ENCODE assay signal across 29 cellular contexts in genomic region chr1:14421977-14422609, GRCh38.
DNase-seq lines count a peak whose midpoint lies in the region; ATAC-seq and TF ChIP-seq lines count a peak whose summit lies in the region.
"Had no signal": no experiment of that assay in that cellular context is flagged by ENCODE, and none has a peak within 500 bp of the region (broad histone marks: within the 10 kb centered on the region; RNA-seq: fewer than 3 reads in every experiment).

No MANE protein-coding gene starts in this region.

- no peaks in the 10 kb centered on the region for H3K27me3 Mint-ChIP-seq in CD8-positive, alpha-beta memory T cell
- H3K27me3 Mint-ChIP-seq in endodermal cell (ENCODE audit: insufficient read depth), result peaks cover 3% of the 10 kb centered on the region
- H3K27me3 Mint-ChIP-seq in CD4-positive, alpha-beta T cell, result peaks cover 14% of the 10 kb centered on the region
- H3K27me3 Mint-ChIP-seq: activated naive CD4-positive, alpha-beta T cell treated with anti-CD3 and anti-CD28 coated beads, Interleukin-2, amount 10 ng/mL, durations not matched to agents 7 days and 5 days; dendritic cell treated with granulocyte-macrophage colony-stimulating factor and Interleukin-4, amounts not matched to agents 40 ng/mL and 50 ng/mL, for 4 days; progenitor cell of endocrine pancreas; type B pancreatic cell had no signal

- ATAC-seq in CD4-positive, alpha-beta T cell (ENCODE audit: poor library complexity), result no peak
- ATAC-seq: activated CD8-positive, alpha-beta T cell treated with anti-CD3 and anti-CD28 coated beads, Interleukin-2, amount 10 ng/mL, durations not matched to agents 7 days and 5 days; activated T-helper 17 cell treated with anti-CD3 and anti-CD28 coated beads, Interleukin-2, amount 50 U/mL, for 72 hours; foreskin keratinocyte; naive thymus-derived CD4-positive, alpha-beta T cell; stimulated activated effector memory CD8-positive, alpha-beta T cell treated with anti-CD3 and anti-CD28 coated beads, Interleukin-12 subunit alpha, Interleukin-12 subunit beta, amount 100 ng/mL, for 72 hours had no signal

- no peaks in the 10 kb centered on the region for H3K27me3 ChIP-seq in CD8-positive, alpha-beta memory T cell (ENCODE audit: insufficient read depth, low read length, poor library complexity, severe bottlenecking)
- no peaks in the 10 kb centered on the region for H3K27me3 ChIP-seq in endodermal cell (ENCODE audit: control insufficient read depth, insufficient read depth, low read length, poor library complexity, severe bottlenecking)
- no peaks in the 10 kb centered on the region for H3K27me3 ChIP-seq in HAP-1 (ENCODE audit: low read depth)
- no peaks in the 10 kb centered on the region for H3K27me3 ChIP-seq in CD4-positive, alpha-beta T cell (ENCODE audit: control insufficient read depth, insufficient read depth, low read length)
- no peaks in the 10 kb centered on the region for H3K27me3 ChIP-seq in dorsolateral prefrontal cortex
- H3K27me3 ChIP-seq: adrenal gland; BLaER1 treated with 17β-estradiol and CSF1 and Interleukin-3, amounts not matched to agents 10 nM and 100 nM; esophagus squamous epithelium; foreskin keratinocyte had no signal

- no peaks in the 10 kb centered on the region for H3K36me3 ChIP-seq in CD8-positive, alpha-beta memory T cell (ENCODE audit: insufficient read depth, low read length)
- H3K36me3 ChIP-seq in endodermal cell (ENCODE audit: control insufficient read depth, insufficient read depth, low read length) (no peaks in the 10 kb centered on the region), HAP-1 (replicated peaks) (no peaks in the 10 kb centered on the region)
- H3K36me3 ChIP-seq: adrenal gland; BLaER1 treated with 17β-estradiol and CSF1 and Interleukin-3, amounts not matched to agents 10 nM and 100 nM; esophagus squamous epithelium had no signal

- no peaks in the 10 kb centered on the region for H3K9me3 ChIP-seq in CD8-positive, alpha-beta memory T cell (ENCODE audit: low read length)
- H3K9me3 ChIP-seq in endodermal cell (ENCODE audit: control insufficient read depth, low read length) (no peaks in the 10 kb centered on the region), HAP-1 (no peaks in the 10 kb centered on the region)
- no peaks in the 10 kb centered on the region for H3K9me3 ChIP-seq in CD4-positive, alpha-beta T cell (ENCODE audit: control insufficient read depth, low read length)
- H3K9me3 ChIP-seq: adrenal gland, esophagus squamous epithelium, SK-N-SH had no signal

- H3K27ac Mint-ChIP-seq in CD8-positive, alpha-beta memory T cell, result no peak overlapping the region
- no peak overlapping the region for H3K27ac Mint-ChIP-seq in endodermal cell
- no peak overlapping the region for H3K27ac Mint-ChIP-seq in CD4-positive, alpha-beta T cell
- H3K27ac Mint-ChIP-seq: activated CD8-positive, alpha-beta T cell treated with anti-CD3 and anti-CD28 coated beads, Interleukin-2, amount 10 ng/mL, durations not matched to agents 7 days and 5 days; activated naive CD4-positive, alpha-beta T cell treated with anti-CD3 and anti-CD28 coated beads, Interleukin-2, amount 10 ng/mL, durations not matched to agents 7 days and 5 days; activated T-helper 17 cell treated with anti-CD3 and anti-CD28 coated beads, Interleukin-2, amount 50 U/mL, for 72 hours; dendritic cell treated with granulocyte-macrophage colony-stimulating factor and Interleukin-4, amounts not matched to agents 40 ng/mL and 50 ng/mL, for 4 days; naive thymus-derived CD4-positive, alpha-beta T cell; progenitor cell of endocrine pancreas; stimulated activated effector memory CD8-positive, alpha-beta T cell treated with anti-CD3 and anti-CD28 coated beads, Interleukin-12 subunit alpha, Interleukin-12 subunit beta, amount 100 ng/mL, for 72 hours; T-helper 1 cell treated with Interleukin-12 subunit alpha and Interleukin-12 subunit beta and Interleukin-4 antibody, amounts not matched to agents 30 μg/mL and 1 μg/mL, for 36 hours; type B pancreatic cell had no signal

- no peaks in the 10 kb centered on the region for H3K4me1 ChIP-seq in CD8-positive, alpha-beta memory T cell (ENCODE audit: insufficient read depth, low read length)
- H3K4me1 ChIP-seq in endodermal cell (ENCODE audit: control insufficient read depth, insufficient read depth, low read length) (no peaks in the 10 kb centered on the region), HAP-1 (no peaks in the 10 kb centered on the region)
- H3K4me1 ChIP-seq: adrenal gland, esophagus squamous epithelium, foreskin keratinocyte had no signal

- in situ Hi-C loops in HAP-1 (cut with MboI; ENCODE audit: low sequenced_read_pairs), result no loop called here

- CTCF ChIA-PET in CD8-positive, alpha-beta memory T cell (lab: Charles Lee), result no interaction called here
- CTCF ChIA-PET in CD4-positive, alpha-beta T cell (lab: Charles Lee), result no interaction called here

- TF ChIP-seq CTCF in endodermal cell (conservative IDR thresholded peaks at IDR 0.05) (no peak), dorsolateral prefrontal cortex (IDR thresholded peaks at IDR 0.05 in 54 of 56, conservative IDR thresholded peaks at IDR 0.05 in 2 of 56; ENCODE audit: low read depth in 1 of 56, partially characterized antibody in 56 of 56) (no peak)
- TF ChIP-seq CTCF in CD4-positive, alpha-beta T cell (IDR thresholded peaks at IDR 0.05), result no peak

- POLR2A ChIA-PET in CD8-positive, alpha-beta memory T cell (lab: Charles Lee), result no interaction called here
- POLR2A ChIA-PET in CD4-positive, alpha-beta T cell (lab: Charles Lee), result no interaction called here

- 91 to 94% methylated on average over 3 to 9 of the region's 9 CpGs for WGBS in endodermal cell (ENCODE audit: insufficient coverage in 1 of 2, insufficient read length in 1 of 2), 2 experiments

- intact Hi-C loops in CD4-positive, alpha-beta T cell (cut with DNase I, micrococcal nuclease), result no loop called here
- intact Hi-C loops in dorsolateral prefrontal cortex (cut with DNase I), result no loop called here

- no peaks in the 10 kb centered on the region for H3K36me3 Mint-ChIP-seq in CD8-positive, alpha-beta memory T cell
- H3K36me3 Mint-ChIP-seq in endodermal cell (ENCODE audit: low read depth), result no peaks in the 10 kb centered on the region
- no peaks in the 10 kb centered on the region for H3K36me3 Mint-ChIP-seq in CD4-positive, alpha-beta T cell (ENCODE audit: low read depth)
- H3K36me3 Mint-ChIP-seq: activated naive CD4-positive, alpha-beta T cell treated with anti-CD3 and anti-CD28 coated beads, Interleukin-2, amount 10 ng/mL, durations not matched to agents 7 days and 5 days; naive thymus-derived CD4-positive, alpha-beta T cell; stimulated activated effector memory CD8-positive, alpha-beta T cell treated with anti-CD3 and anti-CD28 coated beads, Interleukin-12 subunit alpha, Interleukin-12 subunit beta, amount 100 ng/mL, for 72 hours; type B pancreatic cell had no signal

- no peak overlapping the region for H3K4me3 ChIP-seq in CD8-positive, alpha-beta memory T cell (ENCODE audit: low read length)
- H3K4me3 ChIP-seq in endodermal cell (ENCODE audit: low read length), result no peak overlapping the region
- H3K4me3 ChIP-seq in HAP-1, result no peak overlapping the region
- H3K4me3 ChIP-seq in dorsolateral prefrontal cortex, result no peak overlapping the region
- H3K4me3 ChIP-seq: adrenal gland; BLaER1 treated with 17β-estradiol and CSF1 and Interleukin-3, amounts not matched to agents 10 nM and 100 nM; esophagus squamous epithelium had no signal

- H3K27ac ChIP-seq in CD8-positive, alpha-beta memory T cell (ENCODE audit: low read depth, low read length), result peak overlapping the region; percentile 47
- no peak overlapping the region for H3K27ac ChIP-seq in endodermal cell (ENCODE audit: low read depth, low read length)
- no peak overlapping the region for H3K27ac ChIP-seq in CD4-positive, alpha-beta T cell (ENCODE audit: low read depth, low read length)
- peak overlapping the region in 3 of 59 donors; percentile 7 to 41 (median 15) for H3K27ac ChIP-seq in dorsolateral prefrontal cortex
- H3K27ac ChIP-seq: adrenal gland; BLaER1 treated with 17β-estradiol and CSF1 and Interleukin-3, amounts not matched to agents 10 nM and 100 nM; esophagus squamous epithelium; foreskin keratinocyte had no signal

- DNase-seq in CD8-positive, alpha-beta memory T cell, result no peak
- peak; percentile 37 for DNase-seq in DMS153 treated with DMSO at 0.1 percent for 48 hours (lab: John Stamatoyannopoulos, UW; ENCODE audit: unreplicated experiment)
- DNase-seq in OCI-M1 (lab: John Stamatoyannopoulos, UW), result peak; percentile 92
- DNase-seq in endodermal cell, result peak; percentile 5
- no peak for DNase-seq in HAP-1 (ENCODE audit: low spot score in 2 of 2)
- no peak for DNase-seq in CD4-positive, alpha-beta T cell
- DNase-seq in dorsolateral prefrontal cortex, result no peak
- DNase-seq: activated CD4-positive, alpha-beta T cell treated with anti-CD3 and anti-CD28 coated beads for 1 hour; activated CD8-positive, alpha-beta T cell treated with anti-CD3 and anti-CD28 coated beads, Interleukin-2, amount 10 ng/mL, durations not matched to agents 7 days and 5 days; activated naive CD4-positive, alpha-beta T cell treated with anti-CD3 and anti-CD28 coated beads, Interleukin-2, amount 10 ng/mL, durations not matched to agents 7 days and 5 days; DMS79 treated with DMSO at 0.1 percent for 48 hours; esophagus squamous epithelium; foreskin keratinocyte; GDM1; HCEC 1CT; kidney; naive thymus-derived CD4-positive, alpha-beta T cell; NCI-H187; NCI-H774; nucleus accumbens; SK-N-SH had no signal

- no peaks in the 10 kb centered on the region for H3K4me1 Mint-ChIP-seq in CD8-positive, alpha-beta memory T cell
- no peaks in the 10 kb centered on the region for H3K4me1 Mint-ChIP-seq in endodermal cell
- no peaks in the 10 kb centered on the region for H3K4me1 Mint-ChIP-seq in CD4-positive, alpha-beta T cell (ENCODE audit: low read depth)
- H3K4me1 Mint-ChIP-seq: activated naive CD4-positive, alpha-beta T cell treated with anti-CD3 and anti-CD28 coated beads, Interleukin-2, amount 10 ng/mL, durations not matched to agents 7 days and 5 days; activated T-helper 17 cell treated with anti-CD3 and anti-CD28 coated beads, Interleukin-2, amount 50 U/mL, for 72 hours; naive thymus-derived CD4-positive, alpha-beta T cell; stimulated activated effector memory CD8-positive, alpha-beta T cell treated with anti-CD3 and anti-CD28 coated beads, Interleukin-12 subunit alpha, Interleukin-12 subunit beta, amount 100 ng/mL, for 72 hours had no signal

- peaks cover 0 to 4% (median 2%) of the 10 kb centered on the region in 5 donors for H3K9me3 Mint-ChIP-seq in CD8-positive, alpha-beta memory T cell
- H3K9me3 Mint-ChIP-seq in endodermal cell, result peaks cover 9% of the 10 kb centered on the region
- H3K9me3 Mint-ChIP-seq in CD4-positive, alpha-beta T cell, result no peaks in the 10 kb centered on the region
- H3K9me3 Mint-ChIP-seq: activated naive CD4-positive, alpha-beta T cell treated with anti-CD3 and anti-CD28 coated beads, Interleukin-2, amount 10 ng/mL, durations not matched to agents 7 days and 5 days; dendritic cell treated with granulocyte-macrophage colony-stimulating factor and Interleukin-4, amounts not matched to agents 40 ng/mL and 50 ng/mL, for 4 days; stimulated activated effector memory CD8-positive, alpha-beta T cell treated with anti-CD3 and anti-CD28 coated beads, Interleukin-12 subunit alpha, Interleukin-12 subunit beta, amount 100 ng/mL, for 72 hours; T-helper 1 cell treated with Interleukin-12 subunit alpha and Interleukin-12 subunit beta and Interleukin-4 antibody, amounts not matched to agents 30 μg/mL and 1 μg/mL, for 36 hours; type B pancreatic cell had no signal

- no peak overlapping the region for H3K9ac ChIP-seq in endodermal cell (ENCODE audit: extremely low read depth, low read length, poor library complexity, severe bottlenecking)
- H3K9ac ChIP-seq: BLaER1 treated with 17β-estradiol and CSF1 and Interleukin-3, amounts not matched to agents 10 nM and 100 nM; SK-N-SH had no signal

- H3K4me3 Mint-ChIP-seq in CD8-positive, alpha-beta memory T cell, result no peak overlapping the region
- H3K4me3 Mint-ChIP-seq in endodermal cell, result no peak overlapping the region
- no peak overlapping the region for H3K4me3 Mint-ChIP-seq in CD4-positive, alpha-beta T cell
- H3K4me3 Mint-ChIP-seq: activated CD8-positive, alpha-beta T cell treated with anti-CD3 and anti-CD28 coated beads, Interleukin-2, amount 10 ng/mL, durations not matched to agents 7 days and 5 days; activated naive CD4-positive, alpha-beta T cell treated with anti-CD3 and anti-CD28 coated beads, Interleukin-2, amount 10 ng/mL, durations not matched to agents 7 days and 5 days; activated T-helper 17 cell treated with anti-CD3 and anti-CD28 coated beads, Interleukin-2, amount 50 U/mL, for 72 hours; dendritic cell treated with granulocyte-macrophage colony-stimulating factor and Interleukin-4, amounts not matched to agents 40 ng/mL and 50 ng/mL, for 4 days; naive thymus-derived CD4-positive, alpha-beta T cell; stimulated activated effector memory CD8-positive, alpha-beta T cell treated with anti-CD3 and anti-CD28 coated beads, Interleukin-12 subunit alpha, Interleukin-12 subunit beta, amount 100 ng/mL, for 72 hours; T-helper 1 cell treated with Interleukin-12 subunit alpha and Interleukin-12 subunit beta and Interleukin-4 antibody, amounts not matched to agents 30 μg/mL and 1 μg/mL, for 36 hours; type B pancreatic cell had no signal

Comparison
In these comparisons a context has a peak if more than half of its experiments do, and no peak if none do; other contexts are left out.
1. DNase-seq: peak in DMS153 treated with DMSO at 0.1 percent for 48 hours (single experiment), OCI-M1 (single experiment) and endodermal cell (single experiment); none in CD8-positive, alpha-beta memory T cell (0 of 5), HAP-1 (0 of 2), CD4-positive, alpha-beta T cell (0 of 10) and dorsolateral prefrontal cortex (0 of 10).